1 cellular context compared by ENCODE assay signal in genomic region chr1:6256640-6257039, GRCh38.
TF ChIP-seq lines count a peak whose summit lies in the region.

No MANE protein-coding gene starts in this region.

TF ChIP-seq in H1, 55 proteins besides CTCF, POLR2A, EP300 and RAD21:
- TF ChIP-seq, protein P1, sequence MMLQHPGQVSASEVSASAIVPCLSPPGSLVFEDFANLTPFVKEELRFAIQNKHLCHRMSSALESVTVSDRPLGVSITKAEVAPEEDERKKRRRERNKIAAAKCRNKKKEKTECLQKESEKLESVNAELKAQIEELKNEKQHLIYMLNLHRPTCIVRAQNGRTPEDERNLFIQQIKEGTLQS (IDR thresholded peaks at IDR 0.05; ENCODE audit: insufficient read depth, low read depth, low read length): no peak
- TF ChIP-seq CHD1 (IDR thresholded peaks at IDR 0.05; ENCODE audit: low read depth, low read length) (no peak), KDM4A (IDR thresholded peaks at IDR 0.05; ENCODE audit: low read depth, low read length, severe bottlenecking) (no peak), JUN (IDR thresholded peaks at IDR 0.05; ENCODE audit: low read depth, low read length) (no peak), CBX5 (IDR thresholded peaks at IDR 0.05; ENCODE audit: low read depth, low read length) (no peak), RFX5 (IDR thresholded peaks at IDR 0.05; ENCODE audit: borderline replicate concordance, low read depth, low read length) (no peak), CHD2 (IDR thresholded peaks at IDR 0.05; ENCODE audit: low read length) (no peak)
